In genomic region chr3:153026026-153026425, GRCh38 we compare ENCODE assay signal across 9 cellular contexts.
DNase-seq lines count a peak whose midpoint lies in the region; ATAC-seq, FAIRE-seq and TF ChIP-seq lines count a peak whose summit lies in the region.
"Had no signal": no experiment of that assay in that cellular context is flagged by ENCODE, and none has a peak within 500 bp of the region (broad histone marks: within the 10 kb centered on the region; RNA-seq: fewer than 3 reads in every experiment).

No MANE protein-coding gene starts in this region.

- intact Hi-C loops in CD14-positive monocyte (cut with micrococcal nuclease) (loop anchor here (5.0 kb wide), 1 partner anchor 741 kb away; no protein-coding TSS in a partner anchor), pancreas (cut with DNase I) (loop anchor here in 1 of 3 donors (10.0 kb wide), 1 partner anchor 749 kb away; no protein-coding TSS in a partner anchor)

- peak; percentile 86 for FAIRE-seq in pancreas (lab: Jason Lieb, UNC)

- H3K27ac Mint-ChIP-seq in CD14-positive monocyte (no peak overlapping the region), endothelial cell (ENCODE audit: unreplicated experiment) (no peak overlapping the region)
- H3K27ac Mint-ChIP-seq: memory B cell had no signal

- H3K4me1 ChIP-seq in NT2/D1 (ENCODE audit: insufficient read depth, insufficient read length), result no peaks in the 10 kb centered on the region
- no peaks in the 10 kb centered on the region for H3K4me1 ChIP-seq in pancreas

- peak; percentile 75 for TF ChIP-seq CTCF in CD14-positive monocyte (IDR thresholded peaks at IDR 0.05)
- peak; percentile 88 for TF ChIP-seq CTCF in endothelial cell (IDR thresholded peaks at IDR 0.05; ENCODE audit: unreplicated experiment)
- TF ChIP-seq CTCF in pancreas (IDR thresholded peaks at IDR 0.05), result peak; percentile 13 to 41 (median 28)

- no peaks in the 10 kb centered on the region for H3K9me3 ChIP-seq in NT2/D1 (ENCODE audit: insufficient read depth, low read length)
- H3K9me3 ChIP-seq in pancreas, result no peaks in the 10 kb centered on the region

- H3K4me1 Mint-ChIP-seq in CD14-positive monocyte (peaks cover 7% of the 10 kb centered on the region), endothelial cell (ENCODE audit: unreplicated experiment) (no peaks in the 10 kb centered on the region)
- H3K4me1 Mint-ChIP-seq: memory B cell had no signal

- H3K36me3 ChIP-seq in NT2/D1 (ENCODE audit: insufficient read depth, insufficient read length, low read length) (no peaks in the 10 kb centered on the region), pancreas (no peaks in the 10 kb centered on the region)

- no peak overlapping the region for H3K4me3 Mint-ChIP-seq in CD14-positive monocyte
- no peak overlapping the region for H3K4me3 Mint-ChIP-seq in endothelial cell (ENCODE audit: unreplicated experiment)
- H3K4me3 Mint-ChIP-seq: memory B cell had no signal

- peak; percentile 63 for ATAC-seq in GM21723 (IDR thresholded peaks at IDR 0.05; ENCODE audit: unreplicated experiment)
- ATAC-seq in pancreas, result peak in 1 of 4 donors; percentile 57
- ATAC-seq in GM19467 (IDR thresholded peaks at IDR 0.05; ENCODE audit: unreplicated experiment), result no peak
- no peak for ATAC-seq in GM18498 (IDR thresholded peaks at IDR 0.05; ENCODE audit: unreplicated experiment)

- H3K27me3 Mint-ChIP-seq in CD14-positive monocyte (ENCODE audit: low read depth in 3 of 3) (peaks cover 0 to 3% (median 2%) of the 10 kb centered on the region in 3 donors), endothelial cell (ENCODE audit: unreplicated experiment) (no peaks in the 10 kb centered on the region)

- no peak overlapping the region for H3K9ac ChIP-seq in NT2/D1 (ENCODE audit: insufficient read length, low read depth)

- WGBS in pancreas, 2 donors, result 39 to 44% methylated on average over 3 of the region's 3 CpGs

- no peaks in the 10 kb centered on the region for H3K9me3 Mint-ChIP-seq in CD14-positive monocyte
- no peaks in the 10 kb centered on the region for H3K9me3 Mint-ChIP-seq in endothelial cell (ENCODE audit: unreplicated experiment)
- H3K9me3 Mint-ChIP-seq: memory B cell had no signal

- no peak overlapping the region for H3K27ac ChIP-seq in pancreas

- no peak for DNase-seq in CD14-positive monocyte (ENCODE audit: low spot score)
- DNase-seq in NT2/D1 (ENCODE audit: low read depth, low spot score), result peak; percentile 5
- DNase-seq in endothelial cell (ENCODE audit: low spot score), result no peak
- DNase-seq in pancreas, result no peak
- no peak for DNase-seq in NCI-H510A treated with DMSO at 0.1 percent for 48 hours (lab: John Stamatoyannopoulos, UW)

- H3K27me3 ChIP-seq in NT2/D1 (ENCODE audit: insufficient read depth, insufficient read length), result no peaks in the 10 kb centered on the region
- H3K27me3 ChIP-seq in pancreas, result peaks cover 0 to 9% (median 0%) of the 10 kb centered on the region in 4 donors

- no peaks in the 10 kb centered on the region for H3K36me3 Mint-ChIP-seq in CD14-positive monocyte
- H3K36me3 Mint-ChIP-seq in endothelial cell (ENCODE audit: low read depth, unreplicated experiment), result no peaks in the 10 kb centered on the region
- H3K36me3 Mint-ChIP-seq: memory B cell had no signal

- no peak overlapping the region for H3K4me3 ChIP-seq in NT2/D1 (ENCODE audit: insufficient read length, low read depth)
- H3K4me3 ChIP-seq in pancreas, result no peak overlapping the region

Comparison
In these comparisons a context has a peak if more than half of its experiments do, and no peak if none do; other contexts are left out.
1. CTCF ChIP-seq: peak in every context shown above with its lines; median percentile 88 in endothelial cell; 75 in CD14-positive monocyte; 28 in pancreas.